Comparison of ENCODE assay signal across 8 cellular contexts in the genomic region with DNA sequence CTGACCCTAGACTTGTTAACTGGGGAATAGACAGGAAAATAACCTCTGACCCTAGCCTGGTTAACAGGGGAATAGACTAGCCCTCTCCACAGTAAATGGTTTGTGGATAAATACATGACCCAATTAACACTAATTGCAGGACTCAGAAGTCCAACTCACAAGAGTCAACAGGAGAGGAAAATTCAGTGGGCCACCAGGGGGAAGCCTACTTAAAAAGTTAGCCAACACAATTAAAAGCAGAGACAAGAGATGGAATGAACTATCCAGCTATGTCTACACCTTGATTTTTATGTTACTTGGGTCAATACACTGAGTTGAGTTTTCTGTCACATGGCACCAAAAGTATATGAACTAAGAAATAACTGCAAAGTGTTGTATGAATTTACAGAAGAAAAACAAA.
A peak's percentile ranks its signal among the peaks of the same experiment; 100 is the strongest.
DNase-seq lines count a peak whose midpoint lies in the region; ATAC-seq and TF ChIP-seq lines count a peak whose summit lies in the region.

No MANE protein-coding gene starts in this region.

- H3K9ac ChIP-seq in neural progenitor cell, result no peak overlapping the region

- no peak overlapping the region for H3K4me3 ChIP-seq in WERI-Rb-1 (ENCODE audit: low read depth, low read length)
- no peak overlapping the region for H3K4me3 ChIP-seq in dorsolateral prefrontal cortex
- H3K4me3 ChIP-seq in neural progenitor cell, result no peak overlapping the region

- H3K4me2 ChIP-seq in neural progenitor cell, result no peak overlapping the region

- H3K27me3 Mint-ChIP-seq in neural progenitor cell (ENCODE audit: insufficient read depth, low read depth), result no peaks in the 10 kb centered on the region

- H3K79me2 ChIP-seq in neural progenitor cell (ENCODE audit: low read depth), result no peaks in the 10 kb centered on the region

- in situ Hi-C loops in GM13977 (cut with MboI; ENCODE audit: low pct_unique_long_range_greater_than_20kb, low sequenced_read_pairs, unreplicated experiment), result loop anchor here (25.0 kb wide), 2 partner anchors 164 to 564 kb away; partner anchors contain the start of genes DNAH7 and SLC39A10

- H3K27ac ChIP-seq in WERI-Rb-1, result no peak overlapping the region
- no peak overlapping the region for H3K27ac ChIP-seq in dorsolateral prefrontal cortex
- H3K27ac ChIP-seq in neural progenitor cell, result no peak overlapping the region

- no peaks in the 10 kb centered on the region for H3K4me1 Mint-ChIP-seq in neural progenitor cell

- ATAC-seq in HG03025 (IDR thresholded peaks at IDR 0.05; ENCODE audit: low FRiP score, unreplicated experiment) (peak; percentile 74), sciatic nerve (no peak), GM21576 (IDR thresholded peaks at IDR 0.05; ENCODE audit: unreplicated experiment) (no peak)

- H2AFZ ChIP-seq in neural progenitor cell (replicated peaks), result no peak overlapping the region

- H4K20me1 ChIP-seq in neural progenitor cell (ENCODE audit: low read depth), result no peaks in the 10 kb centered on the region

- peak; percentile 51 for TF ChIP-seq CTCF in GM13977 (IDR thresholded peaks at IDR 0.05; ENCODE audit: extremely low read depth, insufficient read depth, missing control alignments)
- no peak for TF ChIP-seq CTCF in WERI-Rb-1 (IDR thresholded peaks at IDR 0.05; ENCODE audit: low read depth, low read length)
- TF ChIP-seq CTCF in dorsolateral prefrontal cortex (IDR thresholded peaks at IDR 0.05 in 54 of 56, conservative IDR thresholded peaks at IDR 0.05 in 2 of 56; ENCODE audit: low read depth in 1 of 56, partially characterized antibody in 56 of 56), result peak in 32 of 56 donors; percentile 9 to 58 (median 23)
- peak; percentile 58 for TF ChIP-seq CTCF in neural progenitor cell (IDR thresholded peaks at IDR 0.05)

- H3K9me3 Mint-ChIP-seq in neural progenitor cell, result no peaks in the 10 kb centered on the region

- H3K9me3 ChIP-seq in WERI-Rb-1 (ENCODE audit: severe bottlenecking) (no peaks in the 10 kb centered on the region), neural progenitor cell (ENCODE audit: low read depth) (no peaks in the 10 kb centered on the region)

- H3K36me3 Mint-ChIP-seq in neural progenitor cell, result no peaks in the 10 kb centered on the region

- DNase-seq in GM13977 (ENCODE audit: low spot score), result no peak
- peak; percentile 23 for DNase-seq in WERI-Rb-1
- DNase-seq in dorsolateral prefrontal cortex, result peak in 2 of 10 donors; percentile 30 to 32
- DNase-seq in neural progenitor cell (ENCODE audit: low spot score), result peak; percentile 60
- DNase-seq in NCI-H2107 treated with DMSO at 0.1 percent for 48 hours (lab: John Stamatoyannopoulos, UW; ENCODE audit: unreplicated experiment), result no peak
- no peak for DNase-seq in sciatic nerve (ENCODE audit: low spot score)

- no peaks in the 10 kb centered on the region for H3F3A ChIP-seq in neural progenitor cell (ENCODE audit: low read depth)

- no peak overlapping the region for H3K27ac Mint-ChIP-seq in neural progenitor cell

- intact Hi-C loops in dorsolateral prefrontal cortex (cut with DNase I) (no loop called here), sciatic nerve (cut with DNase I) (no loop called here)

- H3K27me3 ChIP-seq in WERI-Rb-1 (ENCODE audit: insufficient read depth, low read depth, severe bottlenecking) (no peaks in the 10 kb centered on the region), dorsolateral prefrontal cortex (no peaks in the 10 kb centered on the region), neural progenitor cell (no peaks in the 10 kb centered on the region)

- H3K4me1 ChIP-seq in neural progenitor cell, result no peaks in the 10 kb centered on the region

- no peaks in the 10 kb centered on the region for H3K36me3 ChIP-seq in WERI-Rb-1
- no peaks in the 10 kb centered on the region for H3K36me3 ChIP-seq in neural progenitor cell

- H3K4me3 Mint-ChIP-seq in neural progenitor cell, result no peak overlapping the region

Comparison
In these comparisons a context has a peak if more than half of its experiments do, and no peak if none do; other contexts are left out.
1. DNase-seq: peak in WERI-Rb-1 (single experiment) and neural progenitor cell (single experiment); none in GM13977 (single experiment), NCI-H2107 treated with DMSO at 0.1 percent for 48 hours (single experiment) and sciatic nerve (single experiment).